In the genomic region with DNA sequence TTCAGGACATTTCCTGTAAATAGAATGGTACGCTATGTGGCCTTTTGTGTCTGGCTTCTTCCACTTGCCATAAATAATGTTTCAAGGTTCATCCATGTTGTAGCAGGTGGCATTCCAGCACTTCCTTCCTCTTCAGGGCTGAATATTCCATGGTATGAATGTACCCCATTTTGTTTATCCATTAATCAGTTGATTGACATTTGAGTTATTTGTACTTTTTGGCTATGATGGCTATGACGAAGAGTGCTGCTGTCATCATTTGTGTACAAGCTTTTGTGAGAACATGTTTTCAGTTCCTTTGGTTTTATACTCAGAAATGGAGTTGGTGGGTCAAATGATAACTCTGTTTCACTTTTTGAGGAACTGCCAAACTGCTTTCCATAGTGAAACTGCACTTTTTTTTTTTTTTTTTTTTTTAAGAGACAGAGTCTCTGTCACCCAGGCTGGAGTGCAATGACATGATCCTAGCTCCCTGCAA, we compare ENCODE assay signal across 8 cellular contexts. TPM values are rescaled to one million over a fixed set of nuclear protein-coding genes. Genes with fewer than 3 reads are reported as not detected.
DNase-seq lines count a peak whose midpoint lies in the region; ATAC-seq and TF ChIP-seq lines count a peak whose summit lies in the region.

No MANE protein-coding gene starts in this region.

- TF ChIP-seq CTCF in GM10248 (IDR thresholded peaks at IDR 0.05; ENCODE audit: control extremely low read depth, extremely low read depth, low read depth, missing control alignments) (no peak), Calu3 (IDR thresholded peaks at IDR 0.05; ENCODE audit: unreplicated experiment) (no peak)

- intact Hi-C loops in dendritic cell treated with granulocyte-macrophage colony-stimulating factor and Interleukin-4, amounts not matched to agents 40 ng/mL and 50 ng/mL, for 4 days (cut with micrococcal nuclease), result no loop called here
- intact Hi-C loops in Calu3 (cut with micrococcal nuclease; ENCODE audit: unreplicated experiment), result no loop called here
- intact Hi-C loops in left colon (cut with DNase I, micrococcal nuclease), result no loop called here

- ATAC-seq in GM19463 (IDR thresholded peaks at IDR 0.05; ENCODE audit: unreplicated experiment) (peak; percentile 62), HG03520 (IDR thresholded peaks at IDR 0.05; ENCODE audit: unreplicated experiment) (peak; percentile 76), left colon (no peak)

- peaks cover 2% of the 10 kb centered on the region for H3K27me3 Mint-ChIP-seq in dendritic cell treated with granulocyte-macrophage colony-stimulating factor and Interleukin-4, amounts not matched to agents 40 ng/mL and 50 ng/mL, for 4 days
- H3K27me3 Mint-ChIP-seq in Calu3 (ENCODE audit: unreplicated experiment), result no peaks in the 10 kb centered on the region

- H3K4me1 Mint-ChIP-seq in dendritic cell treated with granulocyte-macrophage colony-stimulating factor and Interleukin-4, amounts not matched to agents 40 ng/mL and 50 ng/mL, for 4 days (ENCODE audit: low read depth), result peaks cover 5% of the 10 kb centered on the region
- H3K4me1 Mint-ChIP-seq in Calu3 (ENCODE audit: low read depth, unreplicated experiment), result no peaks in the 10 kb centered on the region

- H3K4me3 Mint-ChIP-seq in dendritic cell treated with granulocyte-macrophage colony-stimulating factor and Interleukin-4, amounts not matched to agents 40 ng/mL and 50 ng/mL, for 4 days, result peak overlapping the region; percentile 48
- H3K4me3 Mint-ChIP-seq in Calu3 (ENCODE audit: low read depth, unreplicated experiment), result no peak overlapping the region

- POLR2A ChIA-PET in GM10248 (lab: Yijun Ruan, JAX), result interaction anchor here (0.6 to 1.5 kb wide), 7 partner anchors 15 to 698 kb away, joined by 3 to 5 read pairs (median 4); partner anchors contain the start of genes MPHOSPH9 and MTRFR

- peak; percentile 76 for DNase-seq in GM10248 (ENCODE audit: extremely low spot score)
- DNase-seq in hypothalamus (lab: John Stamatoyannopoulos, UW), result no peak
- no peak for DNase-seq in retina
- DNase-seq in Calu3, result no peak
- DNase-seq in left colon, result no peak

- no peaks in the 10 kb centered on the region for H3K36me3 Mint-ChIP-seq in dendritic cell treated with granulocyte-macrophage colony-stimulating factor and Interleukin-4, amounts not matched to agents 40 ng/mL and 50 ng/mL, for 4 days (ENCODE audit: low read depth)
- H3K36me3 Mint-ChIP-seq in Calu3 (ENCODE audit: insufficient read depth, unreplicated experiment), result peaks cover under 1% of the 10 kb centered on the region

- no peaks in the 10 kb centered on the region for H3K9me3 Mint-ChIP-seq in dendritic cell treated with granulocyte-macrophage colony-stimulating factor and Interleukin-4, amounts not matched to agents 40 ng/mL and 50 ng/mL, for 4 days
- no peaks in the 10 kb centered on the region for H3K9me3 Mint-ChIP-seq in Calu3 (ENCODE audit: low read depth, unreplicated experiment)

- H3K27ac Mint-ChIP-seq in dendritic cell treated with granulocyte-macrophage colony-stimulating factor and Interleukin-4, amounts not matched to agents 40 ng/mL and 50 ng/mL, for 4 days, result peak overlapping the region; percentile 96
- H3K27ac Mint-ChIP-seq in Calu3 (ENCODE audit: unreplicated experiment), result no peak overlapping the region

- no TSS peak for BruUV-seq in Calu3 (replicated peaks; lab: Mats Ljungman, UMichigan)

- CTCF ChIA-PET in GM10248 (lab: Yijun Ruan, JAX), result interaction anchor here (0.7 to 1.6 kb wide), 2 partner anchors 13 to 15 kb away, joined by 3 read pairs; no protein-coding TSS in a partner anchor
- CTCF ChIA-PET in Calu3 (lab: Charles Lee), result no interaction called here

RNA-seq across cellular contexts. Expression of gene CDK2AP1, which starts 6.5 kb away (rescaled TPM):
- total RNA-seq in Calu3 (2022) (112 and 114 TPM in 2 replicates), left colon (10 to 100 TPM; 60.5 to 61.3 TPM)

RNA-seq across cellular contexts. Expression of gene MTRFR, which starts 45.0 kb away (rescaled TPM):
- 19.9 and 24.7 TPM in 2 replicates for total RNA-seq in Calu3 (2022)
- total RNA-seq in left colon, result 1 to 10 TPM; 9.2 to 9.6 TPM

RNA-seq across cellular contexts. Expression of gene MPHOSPH9, which starts 45.2 kb away (rescaled TPM):
- total RNA-seq in Calu3 (2022) (52.5 and 69.5 TPM in 2 replicates), left colon (10 to 100 TPM; 12.3 to 19.8 TPM)
